8 cellular contexts compared by ENCODE assay signal in the genomic region with DNA sequence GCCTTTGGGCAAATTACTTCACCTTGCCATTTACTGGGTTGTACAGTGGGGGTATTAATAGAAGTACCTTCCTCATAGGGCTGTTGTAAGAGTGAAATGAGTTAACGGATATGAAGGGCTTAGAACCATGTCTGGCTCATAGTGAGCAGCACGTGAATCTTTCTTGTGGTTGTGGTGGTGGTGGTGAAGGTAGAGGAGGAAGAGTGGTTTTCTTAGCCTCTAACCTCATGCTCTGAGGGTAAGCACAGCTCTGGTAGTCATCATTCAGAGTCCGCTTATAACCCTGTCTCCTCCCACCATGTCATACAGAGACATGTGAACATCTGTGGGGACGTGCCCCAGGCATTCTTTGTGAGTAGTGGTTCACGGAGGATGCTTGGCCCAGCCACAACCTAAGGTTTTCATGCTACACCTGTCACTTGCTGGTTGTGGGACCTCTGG. TPM values are rescaled to one million over a fixed set of nuclear protein-coding genes. Genes with fewer than 3 reads are reported as not detected.
DNase-seq lines count a peak whose midpoint lies in the region; ATAC-seq lines count a peak whose summit lies in the region.

No MANE protein-coding gene starts in this region.

- ATAC-seq in HG03442 (IDR thresholded peaks at IDR 0.05; ENCODE audit: unreplicated experiment) (peak; percentile 98), left lobe of liver (no peak)

- DNase-seq in activated CD4-positive, alpha-beta T cell treated with anti-CD3 and anti-CD28 coated beads for 24 hours (ENCODE audit: low read depth in 2 of 2): peak; percentile 2 to 4
- DNase-seq in activated CD4-positive, alpha-beta T cell treated with anti-CD3 and anti-CD28 coated beads, Interleukin-2, amount 50 U/mL, for 4 hours: no peak
- peak; percentile 46 to 58 for DNase-seq in activated T-cell treated with anti-CD3 and anti-CD28 coated beads, Interleukin-2, amount 50 U/mL, for 48 hours
- DNase-seq in stimulated activated CD8-positive, alpha-beta memory T cell treated with anti-CD3 and anti-CD28 coated beads, Interleukin-4, amount 100 ng/mL, for 48 hours: peak; percentile 59
- DNase-seq in left lobe of liver (ENCODE audit: low spot score) (no peak), NCI-H1092 treated with DMSO at 0.1 percent for 48 hours (lab: John Stamatoyannopoulos, UW) (no peak), KG1 (lab: John Stamatoyannopoulos, UW) (no peak)

RNA-seq across cellular contexts. Expression of a gene that starts 43.6 kb away (rescaled TPM):
- total RNA-seq in left lobe of liver: 29.6 TPM

Comparison
In these comparisons a context has a peak if more than half of its experiments do, and no peak if none do; other contexts are left out.
1. DNase-seq: peak in activated CD4-positive, alpha-beta T cell treated with anti-CD3 and anti-CD28 coated beads for 24 hours (2 of 2), activated T-cell treated with anti-CD3 and anti-CD28 coated beads, Interleukin-2, amount 50 U/mL, for 48 hours (2 of 2) and stimulated activated CD8-positive, alpha-beta memory T cell treated with anti-CD3 and anti-CD28 coated beads, Interleukin-4, amount 100 ng/mL, for 48 hours (single experiment); none in activated CD4-positive, alpha-beta T cell treated with anti-CD3 and anti-CD28 coated beads, Interleukin-2, amount 50 U/mL, for 4 hours (0 of 2), left lobe of liver (single experiment), NCI-H1092 treated with DMSO at 0.1 percent for 48 hours (single experiment) and KG1 (single experiment).